Comparison of ENCODE assay signal across 16 cellular contexts in genomic region chr4:114146947-114147618, GRCh38.
A peak's percentile ranks its signal among the peaks of the same experiment; 100 is the strongest.
DNase-seq lines count a peak whose midpoint lies in the region; ATAC-seq and TF ChIP-seq lines count a peak whose summit lies in the region.
"Had no signal": no experiment of that assay in that cellular context is flagged by ENCODE, and none has a peak within 500 bp of the region (broad histone marks: within the 10 kb centered on the region; RNA-seq: fewer than 3 reads in every experiment).

No MANE protein-coding gene starts in this region.

- no peaks in the 10 kb centered on the region for H3K36me3 ChIP-seq in naive thymus-derived CD4-positive, alpha-beta T cell (ENCODE audit: control insufficient read depth in 2 of 3, insufficient read depth in 3 of 3, low read length in 3 of 3)
- H3K36me3 ChIP-seq: breast epithelium had no signal

- H3K4me3 ChIP-seq in naive thymus-derived CD4-positive, alpha-beta T cell (ENCODE audit: low read length), result no peak overlapping the region
- H3K4me3 ChIP-seq: breast epithelium, skin epidermis had no signal

- POLR2A ChIA-PET in WTC11 (lab: Charles Lee), result no interaction called here
- POLR2A ChIA-PET in naive thymus-derived CD4-positive, alpha-beta T cell (lab: Charles Lee), result no interaction called here

- H3K27ac Mint-ChIP-seq in WTC11 (peak overlapping the region; percentile 78), type B pancreatic cell (no peak overlapping the region)
- peak overlapping the region in 6 of 9 donors; percentile 27 to 94 (median 78) for H3K27ac Mint-ChIP-seq in naive thymus-derived CD4-positive, alpha-beta T cell

- CTCF ChIA-PET in WTC11 (lab: Charles Lee), result no interaction called here
- CTCF ChIA-PET in naive thymus-derived CD4-positive, alpha-beta T cell (lab: Charles Lee), result no interaction called here

- ATAC-seq in HG03354 (IDR thresholded peaks at IDR 0.05; ENCODE audit: poor library complexity, severe bottlenecking, unreplicated experiment) (peak; percentile 47), WTC11 (peak; percentile 55), GM21423 (IDR thresholded peaks at IDR 0.05; ENCODE audit: unreplicated experiment) (no peak), HG03342 (IDR thresholded peaks at IDR 0.05; ENCODE audit: unreplicated experiment) (no peak)
- no peak for ATAC-seq in naive thymus-derived CD4-positive, alpha-beta T cell
- ATAC-seq: left lobe of liver had no signal

- intact Hi-C loops in naive thymus-derived CD4-positive, alpha-beta T cell (cut with micrococcal nuclease), result no loop called here

- H3K27me3 Mint-ChIP-seq in WTC11 (ENCODE audit: low read depth) (no peaks in the 10 kb centered on the region; the same call in 1 of the 2 replicates), type B pancreatic cell (no peaks in the 10 kb centered on the region)
- H3K27me3 Mint-ChIP-seq in naive thymus-derived CD4-positive, alpha-beta T cell, result peaks cover 0 to 23% (median 10%) of the 10 kb centered on the region in 5 donors

- 0 out of 2 replicates have a peak, but pooled peaks cover 3% of the 10 kb centered on the region for H3K36me3 Mint-ChIP-seq in WTC11
- peaks cover 0 to 6% (median 0%) of the 10 kb centered on the region in 5 donors for H3K36me3 Mint-ChIP-seq in naive thymus-derived CD4-positive, alpha-beta T cell
- no peaks in the 10 kb centered on the region for H3K36me3 Mint-ChIP-seq in type B pancreatic cell

- no peaks in the 10 kb centered on the region for H3K4me1 ChIP-seq in naive thymus-derived CD4-positive, alpha-beta T cell (ENCODE audit: control insufficient read depth in 2 of 2, insufficient read depth in 2 of 2, low read length in 2 of 2)
- H3K4me1 ChIP-seq: breast epithelium had no signal

- TF ChIP-seq CTCF in WTC11 (IDR thresholded peaks at IDR 0.05) (no peak), type B pancreatic cell (conservative IDR thresholded peaks at IDR 0.05) (no peak)

- no peak overlapping the region for H3K27ac ChIP-seq in naive thymus-derived CD4-positive, alpha-beta T cell (ENCODE audit: low read depth, low read length)
- H3K27ac ChIP-seq: breast epithelium, skin epidermis had no signal

- no peak overlapping the region for H3K4me3 Mint-ChIP-seq in WTC11
- peak overlapping the region; percentile 69 to 91 (median 86) for H3K4me3 Mint-ChIP-seq in naive thymus-derived CD4-positive, alpha-beta T cell
- no peak overlapping the region for H3K4me3 Mint-ChIP-seq in type B pancreatic cell
- H3K4me3 Mint-ChIP-seq: neural crest cell had no signal

- H3K4me1 Mint-ChIP-seq in WTC11, result peaks cover 9% of the 10 kb centered on the region
- H3K4me1 Mint-ChIP-seq in naive thymus-derived CD4-positive, alpha-beta T cell, result peaks cover 0 to 16% (median 12%) of the 10 kb centered on the region in 7 donors
- no peaks in the 10 kb centered on the region for H3K4me1 Mint-ChIP-seq in type B pancreatic cell (ENCODE audit: unreplicated experiment)
- H3K4me1 Mint-ChIP-seq: neural crest cell had no signal

- no peaks in the 10 kb centered on the region for H3K27me3 ChIP-seq in naive thymus-derived CD4-positive, alpha-beta T cell (ENCODE audit: control insufficient read depth in 2 of 2, insufficient read depth in 2 of 2, low read length in 2 of 2)
- H3K27me3 ChIP-seq: breast epithelium had no signal

- DNase-seq in ELF-1 (ENCODE audit: low read depth, low spot score) (peak; percentile 40), WTC11 (ENCODE audit: low spot score) (no peak), iPS-NIHi11 (ENCODE audit: low spot score) (no peak), type B pancreatic cell (ENCODE audit: extremely low spot score, unreplicated experiment) (no peak)
- peak in 1 of 9 donors; percentile 1 for DNase-seq in naive thymus-derived CD4-positive, alpha-beta T cell
- DNase-seq: activated CD8-positive, alpha-beta memory T cell treated with anti-CD3 and anti-CD28 coated beads, Interleukin-2, amount 50 U/mL, for 4 hours; HCEC 1CT; NCI-H2029; trophoblast cell had no signal

- H3K9me3 Mint-ChIP-seq in WTC11, result peaks cover 7% of the 10 kb centered on the region; the same call in 1 of the 2 replicates
- H3K9me3 Mint-ChIP-seq in naive thymus-derived CD4-positive, alpha-beta T cell, result peaks cover 0 to 6% (median 0%) of the 10 kb centered on the region in 11 donors
- H3K9me3 Mint-ChIP-seq in type B pancreatic cell, result no peaks in the 10 kb centered on the region
- H3K9me3 Mint-ChIP-seq: neural crest cell had no signal

- no peaks in the 10 kb centered on the region for H3K9me3 ChIP-seq in naive thymus-derived CD4-positive, alpha-beta T cell (ENCODE audit: control insufficient read depth in 2 of 3, low read length in 3 of 3)
- H3K9me3 ChIP-seq: breast epithelium had no signal

TF ChIP-seq in WTC11, 78 proteins besides CTCF, POLR2A, EP300 and RAD21:
- no peak for TF ChIP-seq ZNF532 (CRISPR knock-in tag; IDR thresholded peaks at IDR 0.05; ENCODE audit: borderline replicate concordance)
- no peak for TF ChIP-seq RORB (CRISPR knock-in tag; IDR thresholded peaks at IDR 0.05)
- TF ChIP-seq SOX15 (CRISPR knock-in tag; IDR thresholded peaks at IDR 0.05), result no peak
- no peak for TF ChIP-seq TEAD1 (CRISPR knock-in tag; IDR thresholded peaks at IDR 0.05)
- no peak for TF ChIP-seq CBFB (CRISPR knock-in tag; IDR thresholded peaks at IDR 0.05; ENCODE audit: low read depth)
- no peak for TF ChIP-seq MYBL2 (CRISPR knock-in tag; IDR thresholded peaks at IDR 0.05)
- TF ChIP-seq, protein P1, sequence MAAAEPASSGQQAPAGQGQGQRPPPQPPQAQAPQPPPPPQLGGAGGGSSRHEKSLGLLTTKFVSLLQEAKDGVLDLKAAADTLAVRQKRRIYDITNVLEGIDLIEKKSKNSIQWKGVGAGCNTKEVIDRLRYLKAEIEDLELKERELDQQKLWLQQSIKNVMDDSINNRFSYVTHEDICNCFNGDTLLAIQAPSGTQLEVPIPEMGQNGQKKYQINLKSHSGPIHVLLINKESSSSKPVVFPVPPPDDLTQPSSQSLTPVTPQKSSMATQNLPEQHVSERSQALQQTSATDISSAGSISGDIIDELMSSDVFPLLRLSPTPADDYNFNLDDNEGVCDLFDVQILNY (CRISPR knock-in tag; IDR thresholded peaks at IDR 0.05), result no peak
- TF ChIP-seq, protein P2, sequence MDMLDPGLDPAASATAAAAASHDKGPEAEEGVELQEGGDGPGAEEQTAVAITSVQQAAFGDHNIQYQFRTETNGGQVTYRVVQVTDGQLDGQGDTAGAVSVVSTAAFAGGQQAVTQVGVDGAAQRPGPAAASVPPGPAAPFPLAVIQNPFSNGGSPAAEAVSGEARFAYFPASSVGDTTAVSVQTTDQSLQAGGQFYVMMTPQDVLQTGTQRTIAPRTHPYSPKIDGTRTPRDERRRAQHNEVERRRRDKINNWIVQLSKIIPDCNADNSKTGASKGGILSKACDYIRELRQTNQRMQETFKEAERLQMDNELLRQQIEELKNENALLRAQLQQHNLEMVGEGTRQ (CRISPR knock-in tag; IDR thresholded peaks at IDR 0.05), result no peak
- no peak for TF ChIP-seq NR1H2 (CRISPR knock-in tag; IDR thresholded peaks at IDR 0.05)
- TF ChIP-seq IRF1 (CRISPR knock-in tag; IDR thresholded peaks at IDR 0.05), result no peak
- TF ChIP-seq EMX1 (CRISPR knock-in tag; IDR thresholded peaks at IDR 0.05), result no peak
- TF ChIP-seq SMAD3 (CRISPR knock-in tag; IDR thresholded peaks at IDR 0.05; ENCODE audit: borderline replicate concordance), result no peak
- no peak for TF ChIP-seq ZNF396 (CRISPR knock-in tag; IDR thresholded peaks at IDR 0.05; ENCODE audit: borderline replicate concordance)
- TF ChIP-seq CREB1 (CRISPR knock-in tag; IDR thresholded peaks at IDR 0.05), result no peak

Comparison
In these comparisons a context has a peak if more than half of its experiments do, and no peak if none do; other contexts are left out.
1. ATAC-seq: peak in HG03354 (single experiment) and WTC11 (single experiment); none in naive thymus-derived CD4-positive, alpha-beta T cell (single experiment), GM21423 (single experiment) and HG03342 (single experiment).
2. H3K4me3 Mint-ChIP-seq: peak in naive thymus-derived CD4-positive, alpha-beta T cell (10 of 10); none in WTC11 (single experiment) and type B pancreatic cell (single experiment).